Comparison of ENCODE assay signal across 27 cellular contexts in genomic region chr15:70054884-70055387, GRCh38. TPM values are rescaled to one million over a fixed set of nuclear protein-coding genes. Genes with fewer than 3 reads are reported as not detected.
DNase-seq lines count a peak whose midpoint lies in the region; ATAC-seq and TF ChIP-seq lines count a peak whose summit lies in the region.
"Had no signal": no experiment of that assay in that cellular context is flagged by ENCODE, and none has a peak within 500 bp of the region (broad histone marks: within the 10 kb centered on the region; RNA-seq: fewer than 3 reads in every experiment).

No MANE protein-coding gene starts in this region.

- H3K27ac Mint-ChIP-seq in activated CD4-positive, alpha-beta T cell treated with anti-CD3 and anti-CD28 coated beads for 36 hours: peak overlapping the region; percentile 16
- no peak overlapping the region for H3K27ac Mint-ChIP-seq in activated T-helper 1 cell treated with anti-CD3 and anti-CD28 coated beads, Interleukin-12 subunit alpha, Interleukin-12 subunit beta, Interleukin-2, Interleukin-4 antibody, amounts not matched to agents 30 ng/mL and 10 ng/mL and 1 ng/mL, durations not matched to agents 14 hours and 24 hours and 36 hours
- H3K27ac Mint-ChIP-seq: nephron progenitor cell had no signal

- 90% methylated on average over 2 of the region's 18 CpGs for WGBS in right lobe of liver (ENCODE audit: insufficient coverage, low coverage, low lambda C conversion rate, missing lambda C conversion rate)
- WGBS in spleen, 5 donors: 89 to 97% (median 93%) methylated on average over 17 to 18 of the region's 18 CpGs

- H3K36me3 Mint-ChIP-seq in activated CD4-positive, alpha-beta T cell treated with anti-CD3 and anti-CD28 coated beads for 36 hours (ENCODE audit: low read depth): peaks cover 77% of the 10 kb centered on the region
- H3K36me3 Mint-ChIP-seq in activated T-helper 1 cell treated with anti-CD3 and anti-CD28 coated beads, Interleukin-12 subunit alpha, Interleukin-12 subunit beta, Interleukin-2, Interleukin-4 antibody, amounts not matched to agents 30 ng/mL and 10 ng/mL and 1 ng/mL, durations not matched to agents 14 hours and 24 hours and 36 hours (ENCODE audit: low read depth): peaks cover 63% of the 10 kb centered on the region

- H3K27ac ChIP-seq in right lobe of liver: no peak overlapping the region
- no peak overlapping the region for H3K27ac ChIP-seq in spleen
- H3K27ac ChIP-seq: foreskin keratinocyte, hepatocyte, left ventricle myocardium inferior, prostate gland, skin epidermis, transverse colon had no signal

- H3K27me3 Mint-ChIP-seq in activated CD4-positive, alpha-beta T cell treated with anti-CD3 and anti-CD28 coated beads for 36 hours: no peaks in the 10 kb centered on the region
- no peaks in the 10 kb centered on the region for H3K27me3 Mint-ChIP-seq in activated T-helper 1 cell treated with anti-CD3 and anti-CD28 coated beads, Interleukin-12 subunit alpha, Interleukin-12 subunit beta, Interleukin-2, Interleukin-4 antibody, amounts not matched to agents 30 ng/mL and 10 ng/mL and 1 ng/mL, durations not matched to agents 14 hours and 24 hours and 36 hours (ENCODE audit: insufficient read depth)
- H3K27me3 Mint-ChIP-seq: stimulated activated naive B cell treated with anti-CD40 and anti-IgM and Interleukin-4, amounts not matched to agents 10 μg/mL and 1 μg/mL and 100 μg/mL, for 72 hours had no signal

- intact Hi-C loops in activated CD4-positive, alpha-beta T cell treated with anti-CD3 and anti-CD28 coated beads for 36 hours (cut with DNase I, micrococcal nuclease): no loop called here
- intact Hi-C loops in right lobe of liver (cut with DNase I) (no loop called here), spleen (cut with DNase I; ENCODE audit: low total_unique reads) (no loop called here)
- intact Hi-C loops in activated T-helper 1 cell treated with anti-CD3 and anti-CD28 coated beads, Interleukin-12 subunit alpha, Interleukin-12 subunit beta, Interleukin-2, Interleukin-4 antibody, amounts not matched to agents 30 ng/mL and 10 ng/mL and 1 ng/mL, durations not matched to agents 14 hours and 24 hours and 36 hours (cut with micrococcal nuclease): no loop called here

- ATAC-seq in activated CD4-positive, alpha-beta T cell treated with anti-CD3 and anti-CD28 coated beads for 36 hours: no peak
- ATAC-seq in right lobe of liver (no peak), GM19328 (IDR thresholded peaks at IDR 0.05; ENCODE audit: unreplicated experiment) (no peak)
- ATAC-seq: foreskin keratinocyte; stimulated activated naive B cell treated with anti-CD40 and anti-IgM and Interleukin-4, amounts not matched to agents 10 μg/mL and 1 μg/mL and 100 μg/mL, for 72 hours had no signal

- no peaks in the 10 kb centered on the region for H3K27me3 ChIP-seq in right lobe of liver
- H3K27me3 ChIP-seq in spleen (replicated peaks in 1 of 7): no peaks in the 10 kb centered on the region
- H3K27me3 ChIP-seq: foreskin keratinocyte, hepatocyte, transverse colon had no signal

- TF ChIP-seq POLR2A in right lobe of liver (IDR thresholded peaks at IDR 0.05) (no peak), spleen (IDR thresholded peaks at IDR 0.05) (no peak)

- POLR2A ChIA-PET in activated CD4-positive, alpha-beta T cell treated with anti-CD3 and anti-CD28 coated beads for 36 hours (lab: Charles Lee): no interaction called here

- no peaks in the 10 kb centered on the region for H3K9me3 Mint-ChIP-seq in activated CD4-positive, alpha-beta T cell treated with anti-CD3 and anti-CD28 coated beads for 36 hours (ENCODE audit: low read depth)
- no peaks in the 10 kb centered on the region for H3K9me3 Mint-ChIP-seq in activated T-helper 1 cell treated with anti-CD3 and anti-CD28 coated beads, Interleukin-12 subunit alpha, Interleukin-12 subunit beta, Interleukin-2, Interleukin-4 antibody, amounts not matched to agents 30 ng/mL and 10 ng/mL and 1 ng/mL, durations not matched to agents 14 hours and 24 hours and 36 hours
- H3K9me3 Mint-ChIP-seq: nephron progenitor cell; stimulated activated naive B cell treated with anti-CD40 and anti-IgM and Interleukin-4, amounts not matched to agents 10 μg/mL and 1 μg/mL and 100 μg/mL, for 72 hours had no signal

- H3K4me3 Mint-ChIP-seq in activated CD4-positive, alpha-beta T cell treated with anti-CD3 and anti-CD28 coated beads for 36 hours: no peak overlapping the region
- no peak overlapping the region for H3K4me3 Mint-ChIP-seq in activated T-helper 1 cell treated with anti-CD3 and anti-CD28 coated beads, Interleukin-12 subunit alpha, Interleukin-12 subunit beta, Interleukin-2, Interleukin-4 antibody, amounts not matched to agents 30 ng/mL and 10 ng/mL and 1 ng/mL, durations not matched to agents 14 hours and 24 hours and 36 hours
- H3K4me3 Mint-ChIP-seq: nephron progenitor cell; stimulated activated naive B cell treated with anti-CD40 and anti-IgM and Interleukin-4, amounts not matched to agents 10 μg/mL and 1 μg/mL and 100 μg/mL, for 72 hours had no signal

- no peaks in the 10 kb centered on the region for H3K4me1 ChIP-seq in right lobe of liver
- peaks cover 0 to under 1% (median 0%) of the 10 kb centered on the region in 6 donors for H3K4me1 ChIP-seq in spleen
- H3K4me1 ChIP-seq: foreskin keratinocyte, left ventricle myocardium inferior, prostate gland, transverse colon had no signal

- no peak for DNase-seq in activated CD4-positive, alpha-beta T cell treated with anti-CD3 and anti-CD28 coated beads for 36 hours
- no peak for DNase-seq in activated CD4-positive, alpha-beta T cell treated with anti-CD3 and anti-CD28 coated beads for 1 hour
- DNase-seq in RPMI8226 (peak; percentile 28), right lobe of liver (peak in 2 of 3 donors; percentile 40 to 42), spleen (peak; percentile 50)
- DNase-seq in activated T-helper 1 cell treated with anti-CD3 and anti-CD28 coated beads, Interleukin-12 subunit alpha, Interleukin-12 subunit beta, Interleukin-2, Interleukin-4 antibody, amounts not matched to agents 30 ng/mL and 10 ng/mL and 1 ng/mL, durations not matched to agents 14 hours and 24 hours and 36 hours (ENCODE audit: low spot score): no peak
- no peak for DNase-seq in stimulated activated naive CD4-positive, alpha-beta T cell (lab: John Stamatoyannopoulos, UW)
- DNase-seq: 8988T; activated CD8-positive, alpha-beta memory T cell treated with anti-CD3 and anti-CD28 coated beads, Interleukin-2, amount 50 U/mL, for 48 hours; activated naive CD4-positive, alpha-beta T cell treated with Interleukin-2 at 50 U/mL for 16 hours; AML-193; DMS79; foreskin keratinocyte; Karpas-422; left ventricle myocardium inferior; NCI-H187 treated with DMSO at 0.1 percent for 48 hours; NCI-H226; nephron progenitor cell; OCI-M1; SHP77; stimulated activated CD4-positive, alpha-beta T cell treated with anti-CD3 and anti-CD28 coated beads, Interleukin-2, amount 100 ng/mL, for 24 hours; stimulated activated naive B cell treated with anti-CD40 and anti-IgM and Interleukin-4, amounts not matched to agents 10 μg/mL and 1 μg/mL and 100 μg/mL, for 72 hours; transverse colon had no signal

- H3K4me3 ChIP-seq in right lobe of liver: no peak overlapping the region
- H3K4me3 ChIP-seq in spleen: no peak overlapping the region
- H3K4me3 ChIP-seq: hepatocyte, left ventricle myocardium inferior, prostate gland, skin epidermis, transverse colon had no signal

- H3K4me1 Mint-ChIP-seq in activated CD4-positive, alpha-beta T cell treated with anti-CD3 and anti-CD28 coated beads for 36 hours: no peaks in the 10 kb centered on the region
- H3K4me1 Mint-ChIP-seq in activated T-helper 1 cell treated with anti-CD3 and anti-CD28 coated beads, Interleukin-12 subunit alpha, Interleukin-12 subunit beta, Interleukin-2, Interleukin-4 antibody, amounts not matched to agents 30 ng/mL and 10 ng/mL and 1 ng/mL, durations not matched to agents 14 hours and 24 hours and 36 hours (ENCODE audit: low read depth): no peaks in the 10 kb centered on the region
- H3K4me1 Mint-ChIP-seq: stimulated activated naive B cell treated with anti-CD40 and anti-IgM and Interleukin-4, amounts not matched to agents 10 μg/mL and 1 μg/mL and 100 μg/mL, for 72 hours had no signal

- H3K9me3 ChIP-seq in right lobe of liver (no peaks in the 10 kb centered on the region), spleen (no peaks in the 10 kb centered on the region)
- H3K9me3 ChIP-seq: left ventricle myocardium inferior, prostate gland, transverse colon had no signal

- CTCF ChIA-PET in activated CD4-positive, alpha-beta T cell treated with anti-CD3 and anti-CD28 coated beads for 36 hours (lab: Charles Lee): no interaction called here

- TF ChIP-seq CTCF in right lobe of liver (IDR thresholded peaks at IDR 0.05) (no peak), spleen (IDR thresholded peaks at IDR 0.05 in 8 of 11, conservative IDR thresholded peaks at IDR 0.05 in 3 of 11) (no peak)

- H3K36me3 ChIP-seq in right lobe of liver (peaks cover 0 to 100% (median 48%) of the 10 kb centered on the region in 4 donors), spleen (peaks cover 19 to 100% (median 100%) of the 10 kb centered on the region in 6 donors)

RNA-seq across cellular contexts. Expression of gene TLE3, which starts 42.8 kb away (rescaled TPM):
- 10 to 100 TPM; 89.2 to 97.6 TPM for total RNA-seq in activated CD4-positive, alpha-beta T cell treated with anti-CD3 and anti-CD28 coated beads for 36 hours
- total RNA-seq in right lobe of liver (10 to 100 TPM in 5 of 6 experiments, 1 to 10 TPM in 1; 8.9 to 38.2 (median 21.2) TPM), spleen (100 to 1,000 TPM in 5 of 7 donors, 10 to 100 TPM in 2; 81.7 to 141 (median 121) TPM)
- 10 to 100 TPM; 23.7 to 41.0 (median 29.2) TPM for polyA plus RNA-seq in spleen
- 123 and 126 TPM in 2 replicates for total RNA-seq in activated T-helper 1 cell treated with anti-CD3 and anti-CD28 coated beads, Interleukin-12 subunit alpha, Interleukin-12 subunit beta, Interleukin-2, Interleukin-4 antibody, amounts not matched to agents 30 ng/mL and 10 ng/mL and 1 ng/mL, durations not matched to agents 14 hours and 24 hours and 36 hours

Comparison
In these comparisons a context has a peak if more than half of its experiments do, and no peak if none do; other contexts are left out.
1. DNase-seq: peak in RPMI8226 (single experiment), right lobe of liver (2 of 3) and spleen (single experiment); none in activated CD4-positive, alpha-beta T cell treated with anti-CD3 and anti-CD28 coated beads for 36 hours (single experiment), activated CD4-positive, alpha-beta T cell treated with anti-CD3 and anti-CD28 coated beads for 1 hour (single experiment), activated T-helper 1 cell treated with anti-CD3 and anti-CD28 coated beads, Interleukin-12 subunit alpha, Interleukin-12 subunit beta, Interleukin-2, Interleukin-4 antibody, amounts not matched to agents 30 ng/mL and 10 ng/mL and 1 ng/mL, durations not matched to agents 14 hours and 24 hours and 36 hours (single experiment) and stimulated activated naive CD4-positive, alpha-beta T cell (0 of 6).